ENCODE assay signal across 14 cellular contexts in the genomic region with DNA sequence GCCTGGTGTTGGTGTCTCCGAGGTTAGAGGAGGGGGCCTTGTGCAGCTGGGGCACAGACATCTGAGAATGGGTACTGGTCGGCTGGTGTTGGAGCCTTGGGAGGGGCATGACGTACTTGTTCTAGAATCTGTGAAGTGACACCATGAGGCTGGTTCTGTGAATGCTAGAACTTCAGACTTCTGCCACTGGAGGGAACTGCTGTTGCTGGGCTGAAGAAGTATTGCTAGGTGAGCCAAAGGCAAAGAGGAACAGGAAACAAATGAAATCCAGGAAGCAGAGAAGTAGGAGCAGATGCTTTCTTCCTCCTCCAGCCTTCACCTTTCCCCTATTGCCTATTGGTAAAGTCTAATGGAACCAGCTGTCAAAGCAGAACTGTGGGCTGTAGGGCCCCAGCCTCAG.
DNase-seq lines count a peak whose midpoint lies in the region; ATAC-seq, FAIRE-seq and TF ChIP-seq lines count a peak whose summit lies in the region.
"Had no signal": no experiment of that assay in that cellular context is flagged by ENCODE, and none has a peak within 500 bp of the region (broad histone marks: within the 10 kb centered on the region; RNA-seq: fewer than 3 reads in every experiment).

No MANE protein-coding gene starts in this region.

- TF ChIP-seq POLR2A in H54 (IDR thresholded peaks at IDR 0.05; ENCODE audit: low read depth, low read length) = no peak

- DNase-seq in BE2C (no peak), HL-60 (ENCODE audit: low read depth in 1 of 2, low spot score in 1 of 2) (peak in 1 of 2 experiments; percentile 80), SKM-1 treated with dmso at 0.1 percent for 144 hours (lab: John Stamatoyannopoulos, UW; ENCODE audit: unreplicated experiment) (peak; percentile 82), foreskin keratinocyte (peak; percentile 12 to 37), H54 (ENCODE audit: insufficient read length, low spot score) (no peak)
- DNase-seq: activated CD8-positive, alpha-beta memory T cell treated with anti-CD3 and anti-CD28 coated beads for 24 hours; CD4-positive, alpha-beta T cell; NCI-H510A treated with DMSO at 0.1 percent for 48 hours; nephron progenitor cell had no signal

- H3K4me1 ChIP-seq in BE2C = no peaks in the 10 kb centered on the region
- H3K4me1 ChIP-seq in foreskin keratinocyte = no peaks in the 10 kb centered on the region

- no peaks in the 10 kb centered on the region for H3K27me3 ChIP-seq in BE2C
- H3K27me3 ChIP-seq in HL-60 (ENCODE audit: insufficient read depth, poor library complexity, severe bottlenecking) = no peaks in the 10 kb centered on the region
- no peaks in the 10 kb centered on the region for H3K27me3 ChIP-seq in foreskin keratinocyte

- no peaks in the 10 kb centered on the region; the same call in 1 of the 2 replicates for H3K9me3 ChIP-seq in BE2C

- H3K4me3 ChIP-seq in BE2C (ENCODE audit: low read depth, low read length) = no peak overlapping the region
- no peak overlapping the region for H3K4me3 ChIP-seq in HL-60 (replicated peaks; ENCODE audit: insufficient read depth, low read length)

- no peaks in the 10 kb centered on the region for H3K36me3 ChIP-seq in BE2C

- H3K27ac ChIP-seq in HL-60 (replicated peaks) (no peak overlapping the region), foreskin keratinocyte (no peak overlapping the region)

- no peak for FAIRE-seq in H54 (lab: Jason Lieb, UNC)
- FAIRE-seq: islet of Langerhans had no signal

- peak; percentile 24; the same call in 1 of the 2 replicates for TF ChIP-seq CTCF in BE2C (IDR thresholded peaks at IDR 0.05; ENCODE audit: low read depth, low read length)
- TF ChIP-seq CTCF in HL-60 (IDR thresholded peaks at IDR 0.05; ENCODE audit: insufficient read depth, low read length) = peak; percentile 39
- peak; percentile 60 for TF ChIP-seq CTCF in foreskin keratinocyte (conservative IDR thresholded peaks at IDR 0.05)

- ATAC-seq in foreskin keratinocyte = peak; percentile 41
- no peak for ATAC-seq in GM21390 (IDR thresholded peaks at IDR 0.05; ENCODE audit: unreplicated experiment)
- ATAC-seq in GM18502 (IDR thresholded peaks at IDR 0.05; ENCODE audit: poor library complexity, unreplicated experiment) = no peak
- no peak for ATAC-seq in HG02973 (IDR thresholded peaks at IDR 0.05; ENCODE audit: unreplicated experiment)
- ATAC-seq: activated naive CD4-positive, alpha-beta T cell treated with anti-CD3 and anti-CD28 coated beads, Interleukin-2, amount 50 U/mL, for 72 hours had no signal

Comparison
In these comparisons a context has a peak if more than half of its experiments do, and no peak if none do; other contexts are left out.
1. DNase-seq: peak in SKM-1 treated with dmso at 0.1 percent for 144 hours (single experiment) and foreskin keratinocyte (2 of 2); none in BE2C (single experiment) and H54 (single experiment).
2. Peak in every context shown above with its lines, with median percentiles within 50 percentile points of each other: CTCF ChIP-seq.